Comparison of ENCODE assay signal across 18 cellular contexts in genomic region chr15:79427781-79428598, GRCh38. TPM values are rescaled to one million over a fixed set of nuclear protein-coding genes. Genes with fewer than 3 reads are reported as not detected.
DNase-seq lines count a peak whose midpoint lies in the region; ATAC-seq, FAIRE-seq and TF ChIP-seq lines count a peak whose summit lies in the region.
"Had no signal": no experiment of that assay in that cellular context is flagged by ENCODE, and none has a peak within 500 bp of the region (broad histone marks: within the 10 kb centered on the region; RNA-seq: fewer than 3 reads in every experiment).

No MANE protein-coding gene starts in this region.

- H3K9ac ChIP-seq in HepG2 (ENCODE audit: insufficient read depth, low read depth, low read length) (no peak overlapping the region), K562 (ENCODE audit: insufficient read depth in 1 of 2, low read depth in 2 of 2, low read length in 2 of 2) (no peak overlapping the region)

- CTCF ChIA-PET in HepG2 (lab: Yijun Ruan, JAX; ENCODE audit: low intra/inter-chr PET ratio, low total read pairs), result no interaction called here
- CTCF ChIA-PET in K562 (lab: Yijun Ruan, JAX; ENCODE audit: low intra/inter-chr PET ratio), result no interaction called here

- H3K36me3 ChIP-seq in HepG2 (replicated peaks in 1 of 2; ENCODE audit: control insufficient read depth in 1 of 2, insufficient read depth in 2 of 2, low read length in 2 of 2), result no peaks in the 10 kb centered on the region
- no peaks in the 10 kb centered on the region for H3K36me3 ChIP-seq in right lobe of liver
- no peaks in the 10 kb centered on the region for H3K36me3 ChIP-seq in K562 (ENCODE audit: control insufficient read depth, insufficient read depth, low read length)
- H3K36me3 ChIP-seq in esophagus muscularis mucosa, result no peaks in the 10 kb centered on the region

- FAIRE-seq in HepG2 (lab: Jason Lieb, UNC) (no peak), K562 (lab: Jason Lieb, UNC) (no peak)
- FAIRE-seq: G401.6, GM12892 had no signal

- H3K79me2 ChIP-seq in HepG2 (ENCODE audit: insufficient read depth, low read length) (no peaks in the 10 kb centered on the region), K562 (ENCODE audit: control insufficient read depth, insufficient read depth, low read length) (no peaks in the 10 kb centered on the region)

- under 1% methylated on average over 2 of the region's 5 CpGs for WGBS in HepG2 (ENCODE audit: low lambda C conversion rate)
- WGBS in right lobe of liver (ENCODE audit: insufficient coverage, low coverage, low lambda C conversion rate, missing lambda C conversion rate), result 55% methylated on average over 5 of the region's 5 CpGs
- 3% methylated on average over 5 of the region's 5 CpGs for WGBS in K562 (ENCODE audit: insufficient coverage, low coverage, missing lambda C conversion rate)
- 77% methylated on average over 5 of the region's 5 CpGs for WGBS in esophagus muscularis mucosa

- TF ChIP-seq POLR2A in HepG2 (IDR thresholded peaks at IDR 0.05; ENCODE audit: insufficient read depth in 1 of 2, low read depth in 2 of 2, low read length in 2 of 2), result no peak
- no peak for TF ChIP-seq POLR2A in right lobe of liver (IDR thresholded peaks at IDR 0.05)
- no peak for TF ChIP-seq POLR2A in K562 (conservative IDR thresholded peaks at IDR 0.05)
- TF ChIP-seq POLR2A in esophagus muscularis mucosa (IDR thresholded peaks at IDR 0.05; ENCODE audit: low read depth), result no peak

- H3K27ac ChIP-seq in HepG2 (ENCODE audit: extremely low read length, insufficient read depth, low read length) (no peak overlapping the region), right lobe of liver (no peak overlapping the region), K562 (ENCODE audit: extremely low read depth, low read depth, low read length) (no peak overlapping the region), esophagus muscularis mucosa (replicated peaks in 1 of 4) (no peak overlapping the region)

- BruUV-seq in HepG2 (replicated peaks; lab: Mats Ljungman, UMichigan) (no TSS peak), K562 (replicated peaks; lab: Mats Ljungman, UMichigan) (no TSS peak)

- in situ Hi-C loops in HepG2 (cut with HindIII; ENCODE audit: extremely low pct_ligation_motif_present, low pct_unique_long_range_greater_than_20kb), result no loop called here
- in situ Hi-C loops in K562 (cut with MboI), result no loop called here

- H3K4me1 ChIP-seq in HepG2 (ENCODE audit: insufficient read depth, low read length), result 0 out of 2 replicates have a peak, but pooled peaks cover 5% of the 10 kb centered on the region
- H3K4me1 ChIP-seq in right lobe of liver, result peaks cover 0 to 11% (median 0%) of the 10 kb centered on the region in 4 donors
- no peaks in the 10 kb centered on the region for H3K4me1 ChIP-seq in K562 (replicated peaks in 1 of 2; ENCODE audit: control insufficient read depth in 2 of 2, insufficient read depth in 2 of 2, low read length in 2 of 2)
- H3K4me1 ChIP-seq in esophagus muscularis mucosa, result peaks cover 11 to 22% (median 21%) of the 10 kb centered on the region in 4 donors

- POLR2A ChIA-PET in HepG2 (lab: Yijun Ruan, JAX), result no interaction called here
- POLR2A ChIA-PET in K562 (lab: Yijun Ruan, JAX), result no interaction called here

- no peak for TF ChIP-seq EP300 in HepG2 (IDR thresholded peaks at IDR 0.05; ENCODE audit: low read depth in 2 of 2, low read length in 2 of 2)
- no peak for TF ChIP-seq EP300 in HepG2 (CRISPR knock-in tag; IDR thresholded peaks at IDR 0.05; ENCODE audit: borderline replicate concordance)
- no peak for TF ChIP-seq EP300 in K562 (IDR thresholded peaks at IDR 0.05; ENCODE audit: low read length)
- TF ChIP-seq EP300 in esophagus muscularis mucosa (IDR thresholded peaks at IDR 0.05), result no peak

- H3K27me3 ChIP-seq in HepG2 (ENCODE audit: control insufficient read depth in 1 of 2, insufficient read depth in 2 of 2, low read length in 2 of 2), result peaks cover 5 to 47% of the 10 kb centered on the region in 2 experiments; a peak in 4 of 5 replicates
- peaks cover 0 to 24% of the 10 kb centered on the region in 2 donors for H3K27me3 ChIP-seq in right lobe of liver
- H3K27me3 ChIP-seq in K562 (ENCODE audit: control insufficient read depth in 2 of 2, insufficient read depth in 2 of 2, low read length in 2 of 2), result peaks cover 0 to 17% of the 10 kb centered on the region in 2 experiments; a peak in 3 of 5 replicates
- H3K27me3 ChIP-seq in esophagus muscularis mucosa, result peaks cover 0 to 80% (median 9%) of the 10 kb centered on the region in 4 donors

- TF ChIP-seq CTCF in HepG2 (CRISPR knock-in tag; IDR thresholded peaks at IDR 0.05) (no peak), right lobe of liver (IDR thresholded peaks at IDR 0.05) (no peak), K562 (IDR thresholded peaks at IDR 0.05 in 2 of 3, conservative IDR thresholded peaks at IDR 0.05 in 1 of 3; ENCODE audit: insufficient read depth in 2 of 3, low read depth in 1 of 3, low read length in 3 of 3) (no peak), esophagus muscularis mucosa (IDR thresholded peaks at IDR 0.05) (no peak)

- H3K9me3 ChIP-seq in HepG2 (ENCODE audit: low read length), result no peaks in the 10 kb centered on the region
- H3K9me3 ChIP-seq in right lobe of liver, result no peaks in the 10 kb centered on the region
- H3K9me3 ChIP-seq in K562 (replicated peaks; ENCODE audit: control insufficient read depth, insufficient read depth, low read depth, low read length), result no peaks in the 10 kb centered on the region
- no peaks in the 10 kb centered on the region for H3K9me3 ChIP-seq in esophagus muscularis mucosa

- H3K4me2 ChIP-seq in HepG2 (ENCODE audit: low read depth, low read length), result no peak overlapping the region
- no peak overlapping the region for H3K4me2 ChIP-seq in K562 (ENCODE audit: insufficient read depth, low read length)

- H2AFZ ChIP-seq in HepG2 (ENCODE audit: low read length) (no peak overlapping the region), K562 (ENCODE audit: low read depth, low read length) (no peak overlapping the region)

- intact Hi-C loops in HepG2 (cut with micrococcal nuclease; ENCODE audit: unreplicated experiment), result no loop called here
- intact Hi-C loops in right lobe of liver (cut with DNase I), result no loop called here
- intact Hi-C loops in K562 (cut with micrococcal nuclease), result no loop called here
- intact Hi-C loops in esophagus muscularis mucosa (cut with DNase I), result no loop called here

- DNase-seq in HepG2 (ENCODE audit: low spot score) (no peak), right lobe of liver (no peak), K562 (ENCODE audit: extremely low read depth in 1 of 4, low spot score in 3 of 4) (no peak), esophagus muscularis mucosa (ENCODE audit: extremely low spot score) (peak; percentile 57), amniotic stem cell (lab: John Stamatoyannopoulos, UW) (no peak)
- DNase-seq: C1 segment of cervical spinal cord; Calu3; CD4-positive, alpha-beta memory T cell; COR-L47; DMS153; DND-41; H9; HFFc6 had no signal

- 0 out of 2 replicates have a peak, but pooled peaks cover 2% of the 10 kb centered on the region for H4K20me1 ChIP-seq in HepG2 (ENCODE audit: insufficient read depth, low read length)
- H4K20me1 ChIP-seq in K562 (replicated peaks; ENCODE audit: control insufficient read depth, insufficient read depth, low read length), result 0 out of 2 replicates have a peak, but pooled peaks cover 3% of the 10 kb centered on the region

- H3K4me3 ChIP-seq in HepG2 (replicated peaks in 1 of 3; ENCODE audit: insufficient read depth in 1 of 3, low read depth in 2 of 3, low read length in 3 of 3), result no peak overlapping the region
- no peak overlapping the region for H3K4me3 ChIP-seq in right lobe of liver
- no peak overlapping the region for H3K4me3 ChIP-seq in K562
- H3K4me3 ChIP-seq in esophagus muscularis mucosa, result no peak overlapping the region

- H3K9me1 ChIP-seq in K562 (ENCODE audit: control insufficient read depth, insufficient read depth, low read length), result no peaks in the 10 kb centered on the region

- no peak for ATAC-seq in HepG2
- ATAC-seq in right lobe of liver, result no peak
- no peak for ATAC-seq in K562
- no peak for ATAC-seq in HG03135 (IDR thresholded peaks at IDR 0.05; ENCODE audit: unreplicated experiment)
- no peak for ATAC-seq in HG03354 (IDR thresholded peaks at IDR 0.05; ENCODE audit: poor library complexity, severe bottlenecking, unreplicated experiment)
- ATAC-seq: HCT116 had no signal

- TF ChIP-seq RAD21 in HepG2 (CRISPR knock-in tag; IDR thresholded peaks at IDR 0.05), result no peak
- no peak for TF ChIP-seq RAD21 in K562 (CRISPR knock-in tag; conservative IDR thresholded peaks at IDR 0.05 in 1 of 2, IDR thresholded peaks at IDR 0.05 in 1 of 2)

RNA-seq across cellular contexts. Expression of gene MINAR1, which starts 4.1 kb away (rescaled TPM):
- total RNA-seq in HepG2 (2016; rRNA removed; fragmentation: Illumina TruSeq; extraction: Trizol), result 0.13 and 0.15 TPM in 2 replicates
- 0.09 and 0.20 TPM in 2 replicates for total RNA-seq in HepG2 (2016; cell fraction: cytosol; rRNA removed; fragmentation: Illumina TruSeq; extraction: Trizol; ENCODE audit: low read depth)
- total RNA-seq in HepG2 (2016; cell fraction: insoluble cytoplasmic fraction; rRNA removed; fragmentation: Illumina TruSeq; extraction: Trizol), result 0.07 and 0.15 TPM in 2 replicates
- total RNA-seq in HepG2 (2016; cell fraction: membrane; rRNA removed; fragmentation: Illumina TruSeq; extraction: Trizol), result 0.22 and 0.28 TPM in 2 replicates
- 0.19 and 0.22 TPM in 2 replicates for total RNA-seq in HepG2 (2016; cell fraction: nucleus; rRNA removed; fragmentation: Illumina TruSeq; extraction: Trizol)
- polyA plus RNA-seq in HepG2 (2011; rRNA removed), result 0.16 and 0.18 TPM in 2 replicates
- 0.07 and 0.15 TPM in 2 replicates for polyA plus RNA-seq in HepG2 (2011; cell fraction: cytosol; rRNA removed)
- 0.34 and 0.52 TPM in 2 replicates for polyA plus RNA-seq in HepG2 (2011; cell fraction: nucleus; rRNA removed)
- polyA plus RNA-seq in HepG2 (2012), result 0.23 and 0.40 TPM in 2 replicates
- 0.02 TPM in 1 of 2 replicates, not detected in the other for polyA plus RNA-seq in HepG2 (2016; cell fraction: cytosol; fragmentation: Illumina TruSeq; extraction: Trizol; ENCODE audit: low read depth)
- polyA plus RNA-seq in HepG2 (2016; cell fraction: insoluble cytoplasmic fraction; fragmentation: Illumina TruSeq; extraction: Trizol; ENCODE audit: low read depth), result 0.07 and 0.09 TPM in 2 replicates
- 0.05 and 0.07 TPM in 2 replicates for polyA plus RNA-seq in HepG2 (2016; cell fraction: membrane; fragmentation: Illumina TruSeq; extraction: Trizol; ENCODE audit: low read depth)
- polyA plus RNA-seq in HepG2 (2016; cell fraction: nucleus; fragmentation: Illumina TruSeq; extraction: Trizol; ENCODE audit: insufficient read depth, low read depth), result 0.18 and 0.19 TPM in 2 replicates
- 0.24 and 0.87 TPM in 2 replicates for polyA minus RNA-seq in HepG2 (2011; rRNA and poly(A)+ RNA removed; ENCODE audit: low replicate concordance)
- polyA minus RNA-seq in HepG2 (2011; cell fraction: cytosol; rRNA and poly(A)+ RNA removed), result 0.18 and 0.30 TPM in 2 replicates
- 0.50 and 0.64 TPM in 2 replicates for polyA minus RNA-seq in HepG2 (2011; cell fraction: nucleus; rRNA and poly(A)+ RNA removed)
- under 1 TPM in 3 of 6 experiments, not detected in 3; 0.06 to 0.12 (median 0.07) TPM for total RNA-seq in right lobe of liver
- 1.2 and 1.8 TPM in 2 replicates for total RNA-seq in K562 (2011; cell fraction: chromatin; rRNA removed; ENCODE audit: low replicate concordance)
- 0.33 and 0.66 TPM in 2 replicates for total RNA-seq in K562 (2011; cell fraction: nucleolus; rRNA removed)
- total RNA-seq in K562 (2011; cell fraction: nucleoplasm; rRNA removed), result 0.88 and 1.3 TPM in 2 replicates
- 0.50 and 0.65 TPM in 2 replicates for total RNA-seq in K562 (2014; rRNA removed)
- 0.77 and 0.80 TPM in 2 replicates for total RNA-seq in K562 (2014; rRNA removed; fragmentation: Illumina TruSeq; extraction: Trizol)
- 1.2 and 1.3 TPM in 2 replicates for total RNA-seq in K562 (2015; rRNA removed; fragmentation: Illumina TruSeq; extraction: Trizol)
- total RNA-seq in K562 (2021), result 0.72 and 0.89 TPM in 2 replicates
- polyA plus RNA-seq in K562 (2011; rRNA removed), result 0.25 and 0.47 TPM in 2 replicates
- 0.19 and 0.27 TPM in 2 replicates for polyA plus RNA-seq in K562 (2011; cell fraction: cytosol; rRNA removed)
- polyA plus RNA-seq in K562 (2011; cell fraction: nucleus; rRNA removed), result 1.2 and 1.7 TPM in 2 replicates
- 0.52 and 1.1 TPM in 2 replicates for polyA plus RNA-seq in K562 (2012)
- 0.60 and 1.2 TPM in 2 replicates for polyA plus RNA-seq in K562 (2014; fragmentation: Illumina TruSeq; extraction: Trizol)
- polyA plus RNA-seq in K562 (2014; fragmentation: Nextera tagmentation; extraction: Ambion mirVana), result under 1 TPM; 0.21 to 0.31 TPM
- 0.49 and 0.52 TPM in 2 replicates for polyA plus RNA-seq in K562 (2014; rRNA removed)
- 0.91 and 1.7 TPM in 2 replicates for polyA minus RNA-seq in K562 (2011; rRNA and poly(A)+ RNA removed)
- 0.48 and 0.64 TPM in 2 replicates for polyA minus RNA-seq in K562 (2011; cell fraction: cytosol; rRNA and poly(A)+ RNA removed)
- polyA minus RNA-seq in K562 (2011; cell fraction: nucleus; rRNA and poly(A)+ RNA removed), result 0.27 and 1.00 TPM in 2 replicates
- total RNA-seq in esophagus muscularis mucosa, result under 1 TPM; 0.13 to 0.75 (median 0.46) TPM

Comparison
In these comparisons a context has a peak if more than half of its experiments do, and no peak if none do; other contexts are left out.
1. Of the 241 proteins assayed by ChIP-seq in both HepG2 and K562: peak only in HepG2: HNRNPK and PCBP1; only in K562: none; in both: PCBP2; in neither: 238.